In genomic region chr2:3605013-3605961, GRCh38 we compare ENCODE assay signal across 9 cellular contexts. TPM values are rescaled to one million over a fixed set of nuclear protein-coding genes. Genes with fewer than 3 reads are reported as not detected.
DNase-seq lines count a peak whose midpoint lies in the region; ATAC-seq, FAIRE-seq and TF ChIP-seq lines count a peak whose summit lies in the region.
"Had no signal": no experiment of that assay in that cellular context is flagged by ENCODE, and none has a peak within 500 bp of the region (broad histone marks: within the 10 kb centered on the region; RNA-seq: fewer than 3 reads in every experiment).

No MANE protein-coding gene starts in this region.

- TF ChIP-seq EP300 in ovary (IDR thresholded peaks at IDR 0.05) = no peak

- no peaks in the 10 kb centered on the region for H3K36me3 ChIP-seq in Peyer's patch
- no peaks in the 10 kb centered on the region for H3K36me3 ChIP-seq in adrenal gland (replicated peaks in 1 of 2)
- H3K36me3 ChIP-seq in ovary = no peaks in the 10 kb centered on the region

- H3K4me1 ChIP-seq in Peyer's patch (no peaks in the 10 kb centered on the region), adrenal gland (replicated peaks in 1 of 2) (peaks cover 0 to 7% of the 10 kb centered on the region in 2 donors), ovary (ENCODE audit: insufficient read depth) (peaks cover 17% of the 10 kb centered on the region)

- H3K4me3 ChIP-seq in Peyer's patch = no peak overlapping the region
- no peak overlapping the region for H3K4me3 ChIP-seq in adrenal gland
- H3K4me3 ChIP-seq in ovary = no peak overlapping the region

- H3K9me3 ChIP-seq in Peyer's patch (no peaks in the 10 kb centered on the region), adrenal gland (replicated peaks in 1 of 3) (no peaks in the 10 kb centered on the region), ovary (no peaks in the 10 kb centered on the region)

- no peaks in the 10 kb centered on the region for H3K27me3 ChIP-seq in Peyer's patch
- no peaks in the 10 kb centered on the region for H3K27me3 ChIP-seq in adrenal gland
- H3K27me3 ChIP-seq in ovary = no peaks in the 10 kb centered on the region

- no peak overlapping the region for H3K27ac ChIP-seq in Peyer's patch
- H3K27ac ChIP-seq in adrenal gland = peak overlapping the region in 3 of 5 donors; percentile 40 to 69 (median 43)
- H3K27ac ChIP-seq in ovary = peak overlapping the region in 1 of 2 donors; percentile 60

- DNase-seq in DMS153 (lab: John Stamatoyannopoulos, UW) = peak; percentile 77
- no peak for DNase-seq in HTR-8/SVneo (ENCODE audit: insufficient read length, low spot score)
- DNase-seq in Peyer's patch = peak in 2 of 3 donors; percentile 26 to 38
- DNase-seq in adrenal gland = peak; percentile 35 to 89 (median 72)
- DNase-seq in ovary = peak; percentile 29 to 79 (median 74)
- DNase-seq in germinal center (ENCODE audit: low spot score) = no peak

- WGBS in adrenal gland, 4 donors = 24 to 79% (median 53%) methylated on average over 20 to 42 of the region's 43 CpGs
- 24 to 62% (median 55%) methylated on average over 25 to 41 of the region's 43 CpGs for WGBS in ovary, 3 donors

- TF ChIP-seq POLR2A in Peyer's patch (IDR thresholded peaks at IDR 0.05) (no peak), adrenal gland (IDR thresholded peaks at IDR 0.05) (no peak), ovary (IDR thresholded peaks at IDR 0.05) (no peak)

- peak; percentile 52 for FAIRE-seq in HTR-8/SVneo (lab: Jason Lieb, UNC)
- FAIRE-seq: bronchial epithelial cell had no signal

- TF ChIP-seq CTCF in Peyer's patch (IDR thresholded peaks at IDR 0.05) = no peak
- TF ChIP-seq CTCF in adrenal gland (IDR thresholded peaks at IDR 0.05) = no peak
- no peak for TF ChIP-seq CTCF in ovary (IDR thresholded peaks at IDR 0.05)

- intact Hi-C loops in adrenal gland (cut with DNase I) (no loop called here), ovary (cut with DNase I) (no loop called here)

- ATAC-seq in HG03039 (IDR thresholded peaks at IDR 0.05; ENCODE audit: unreplicated experiment) (no peak), GM18873 (IDR thresholded peaks at IDR 0.05; ENCODE audit: low FRiP score, unreplicated experiment) (no peak)

RNA-seq across cellular contexts. Expression of gene COLEC11, which starts 10.4 kb away (rescaled TPM):
- total RNA-seq in Peyer's patch (1 to 10 TPM in 2 of 4 donors, under 1 TPM in 1, not detected in 1; 0.70 to 5.8 (median 1.1) TPM), adrenal gland (100 to 1,000 TPM in 2 of 8 donors, 10 to 100 TPM in 6; 21.9 to 132 (median 69.3) TPM), ovary (10 to 100 TPM; 16.7 to 99.0 (median 59.9) TPM)
- polyA plus RNA-seq in adrenal gland (100 to 1,000 TPM in 2 of 3 donors, 10 to 100 TPM in 1; 16.8 to 155 (median 107) TPM), ovary (100 to 1,000 TPM in 1 of 2 donors, 10 to 100 TPM in 1; 19.5 to 187 TPM)

RNA-seq across cellular contexts. Expression of gene RPS7, which starts 30.2 kb away (rescaled TPM):
- total RNA-seq in Peyer's patch (1,000 to 10,000 TPM in 3 of 4 donors, 100 to 1,000 TPM in 1; 855 to 2,886 (median 1,081) TPM), adrenal gland (1,000 to 10,000 TPM in 4 of 8 donors, 100 to 1,000 TPM in 4; 815 to 2,720 (median 1,203) TPM), ovary (over 10,000 TPM in 1 of 7 donors, 1,000 to 10,000 TPM in 6; 2,415 to 11,755 (median 2,627) TPM)
- polyA plus RNA-seq in adrenal gland (1,000 to 10,000 TPM; 1,199 to 2,655 (median 1,714) TPM), ovary (1,000 to 10,000 TPM; 1,753 to 4,871 TPM)

RNA-seq across cellular contexts. Expression of gene RNASEH1, which starts 47.2 kb away (rescaled TPM):
- total RNA-seq in Peyer's patch (10 to 100 TPM in 3 of 4 donors, 1 to 10 TPM in 1; 8.2 to 42.9 (median 14.8) TPM), adrenal gland (10 to 100 TPM in 7 of 8 donors, 1 to 10 TPM in 1; 7.0 to 27.6 (median 17.5) TPM), ovary (10 to 100 TPM; 10.3 to 23.9 (median 18.1) TPM)
- polyA plus RNA-seq in adrenal gland (10 to 100 TPM in 1 of 3 donors, 1 to 10 TPM in 2; 4.5 to 25.6 (median 9.7) TPM), ovary (10 to 100 TPM; 14.0 to 15.9 TPM)

RNA-seq across cellular contexts. Expression of gene ALLC, which starts 52.7 kb away (rescaled TPM):
- total RNA-seq in Peyer's patch (not detected), adrenal gland (1 to 10 TPM in 1 of 8 donors, under 1 TPM in 2, not detected in 5; 0.47 to 1.0 (median 0.57) TPM), ovary (under 1 TPM in 2 of 7 donors, not detected in 5; 0.20 to 0.50 TPM)
- polyA plus RNA-seq in adrenal gland (1 to 10 TPM in 2 of 3 donors, under 1 TPM in 1; 0.07 to 7.9 (median 2.8) TPM), ovary (1 to 10 TPM; 1.0 to 1.2 TPM)
- total RNA-seq: bronchial epithelial cell had no signal

Comparison
In these comparisons a context has a peak if more than half of its experiments do, and no peak if none do; other contexts are left out.
1. DNase-seq: peak in DMS153 (single experiment), Peyer's patch (2 of 3), adrenal gland (7 of 7) and ovary (5 of 5); none in HTR-8/SVneo (single experiment) and germinal center (single experiment).
2. H3K27ac ChIP-seq: peak in adrenal gland (3 of 5); none in Peyer's patch (0 of 4).